In the genomic region with DNA sequence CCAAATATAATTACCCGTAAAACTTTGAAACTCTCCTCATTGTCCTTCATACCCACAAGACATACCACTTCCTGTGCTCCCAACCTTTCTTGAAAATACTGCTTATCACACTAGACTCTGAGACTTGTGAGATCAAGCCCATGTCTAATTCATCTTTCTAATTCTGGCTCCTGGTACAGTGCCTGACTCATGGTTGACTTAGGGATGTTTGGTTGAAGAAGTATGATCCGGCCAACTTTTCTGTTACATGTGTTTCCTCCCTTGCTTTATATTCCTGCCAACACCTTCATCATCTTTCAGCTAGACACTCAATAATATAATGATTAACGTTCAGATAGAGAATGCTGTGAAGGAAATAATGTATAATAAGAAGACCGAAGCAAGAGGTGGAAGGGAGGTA, we compare ENCODE assay signal across 6 cellular contexts.
"Had no signal": no experiment of that assay in that cellular context is flagged by ENCODE, and none has a peak within 500 bp of the region (broad histone marks: within the 10 kb centered on the region; RNA-seq: fewer than 3 reads in every experiment).

No MANE protein-coding gene starts in this region.

- DNase-seq: GM23248, GOT3, H7, HFFc6, IMR-90, KBM-7 had no signal

- H3K27ac Mint-ChIP-seq: HFFc6 had no signal

- H3K4me3 Mint-ChIP-seq: HFFc6 had no signal
